ENCODE assay signal across 19 cellular contexts in genomic region chr1:45922374-45922773, GRCh38.
"Had no signal": no experiment of that assay in that cellular context is flagged by ENCODE, and none has a peak within 500 bp of the region (broad histone marks: within the 10 kb centered on the region; RNA-seq: fewer than 3 reads in every experiment).

No MANE protein-coding gene starts in this region.

- H3K4me1 ChIP-seq: breast epithelium, colonic mucosa, parathyroid adenoma, sigmoid colon, thyroid gland had no signal

- H3K4me3 ChIP-seq: breast epithelium, colonic mucosa, esophagus squamous epithelium, sigmoid colon, thyroid gland had no signal

- ATAC-seq: left lobe of liver had no signal

- H3K36me3 ChIP-seq: breast epithelium, colonic mucosa, esophagus squamous epithelium, sigmoid colon, thyroid gland had no signal

- H3K27ac ChIP-seq: breast epithelium, colonic mucosa, esophagus squamous epithelium, parathyroid adenoma, sigmoid colon, thyroid gland had no signal

- DNase-seq: activated CD4-positive, alpha-beta memory T cell treated with anti-CD3 and anti-CD28 coated beads for 36 hours; activated CD4-positive, alpha-beta T cell treated with anti-CD3 and anti-CD28 coated beads for 48 hours; activated naive CD4-positive, alpha-beta T cell treated with Interleukin-2 at 50 U/mL for 16 hours; activated naive CD8-positive, alpha-beta T cell treated with anti-CD3 and anti-CD28 coated beads for 36 hours; activated T-cell treated with anti-CD3 and anti-CD28 coated beads, Interleukin-2, amount 50 U/mL, for 48 hours; colonic mucosa; esophagus squamous epithelium; kidney; midbrain; nephron progenitor cell; nucleus accumbens; sigmoid colon; stimulated activated CD4-positive, alpha-beta T cell treated with anti-CD3 and anti-CD28 coated beads, Interleukin-4, amount 100 ng/mL, for 1 hour; stimulated activated naive CD4-positive, alpha-beta T cell treated with Interleukin-2 at 50 U/mL for 16 hours; substantia nigra; thyroid gland had no signal

- H3K27me3 ChIP-seq: breast epithelium, colonic mucosa, esophagus squamous epithelium, sigmoid colon, thyroid gland had no signal

- H3K9me3 ChIP-seq: breast epithelium, colonic mucosa, esophagus squamous epithelium, sigmoid colon, thyroid gland had no signal
